In the genomic region with DNA sequence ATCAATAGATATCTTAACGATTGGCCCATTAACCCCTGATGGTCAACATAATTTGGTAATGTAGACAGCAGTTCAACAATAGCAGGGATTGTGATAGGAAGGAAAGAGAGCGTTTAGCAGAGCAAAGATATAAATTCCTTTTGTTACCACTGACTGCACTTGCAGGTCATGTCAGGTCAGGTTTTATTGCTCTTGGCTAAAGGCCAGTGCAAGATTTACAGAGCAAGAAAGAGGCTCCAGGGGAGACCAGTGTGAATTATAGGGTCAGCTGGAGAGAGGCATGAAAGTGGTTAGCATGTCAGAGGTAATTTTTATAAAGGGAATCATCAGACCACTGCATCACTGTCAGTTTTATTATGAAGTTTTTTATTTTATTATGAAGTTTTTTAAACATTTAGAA, we compare ENCODE assay signal across 10 cellular contexts.
A peak's percentile ranks its signal among the peaks of the same experiment; 100 is the strongest.
DNase-seq lines count a peak whose midpoint lies in the region; FAIRE-seq and TF ChIP-seq lines count a peak whose summit lies in the region.
"Had no signal": no experiment of that assay in that cellular context is flagged by ENCODE, and none has a peak within 500 bp of the region (broad histone marks: within the 10 kb centered on the region; RNA-seq: fewer than 3 reads in every experiment).

No MANE protein-coding gene starts in this region.

- no peak for TF ChIP-seq EP300 in transverse colon (IDR thresholded peaks at IDR 0.05; ENCODE audit: low read depth)

- no peaks in the 10 kb centered on the region for H3K4me1 ChIP-seq in transverse colon

- no peak for FAIRE-seq in GM12891 (lab: Jason Lieb, UNC)

- no peak overlapping the region for H3K4me3 ChIP-seq in epithelial cell of esophagus (ENCODE audit: low read length)
- no peak overlapping the region for H3K4me3 ChIP-seq in transverse colon

- no peak overlapping the region for H3K27ac ChIP-seq in transverse colon

- TF ChIP-seq CTCF in epithelial cell of esophagus (IDR thresholded peaks at IDR 0.05; ENCODE audit: insufficient read depth, low read depth, low read length, missing control alignments) (no peak), transverse colon (IDR thresholded peaks at IDR 0.05) (no peak)

- H3K9me3 ChIP-seq in transverse colon, result no peaks in the 10 kb centered on the region

- TF ChIP-seq POLR2A in transverse colon (IDR thresholded peaks at IDR 0.05) (no peak), GM12891 (IDR thresholded peaks at IDR 0.05; ENCODE audit: low read depth, low read length) (no peak)

- in situ Hi-C loops in transverse colon (cut with MboI; ENCODE audit: low pct_ligation_motif_present in 1 of 4, low pct_unique_long_range_greater_than_20kb in 1 of 4, low sequenced_read_pairs in 3 of 4), result no loop called here

- intact Hi-C loops in transverse colon (cut with DNase I; ENCODE audit: low total_unique reads), result no loop called here

- DNase-seq in NCI-H82 (lab: John Stamatoyannopoulos, UW) (peak; percentile 43), NCI-H82 treated with DMSO at 0.1 percent for 48 hours (lab: John Stamatoyannopoulos, UW; ENCODE audit: unreplicated experiment) (no peak), NCI-H69 (lab: John Stamatoyannopoulos, UW) (peak; percentile 65), epithelial cell of esophagus (ENCODE audit: low read depth) (peak; percentile 35), transverse colon (peak; percentile 35), NCI-H1048 (lab: John Stamatoyannopoulos, UW) (no peak), NCI-H446 treated with DMSO at 0.1 percent for 48 hours (lab: John Stamatoyannopoulos, UW) (no peak), GM12891 (ENCODE audit: insufficient read length, low spot score) (no peak)
- DNase-seq: immature natural killer cell; stimulated activated CD8-positive, alpha-beta memory T cell treated with anti-CD3 and anti-CD28 coated beads, Interleukin-4, amount 100 ng/mL, for 48 hours had no signal

- no peaks in the 10 kb centered on the region for H3K36me3 ChIP-seq in transverse colon

- no peaks in the 10 kb centered on the region for H3K27me3 ChIP-seq in transverse colon

- 0 to 5% methylated on average over 2 of the region's 2 CpGs for WGBS in transverse colon (ENCODE audit: low coverage in 1 of 2), 2 donors

TF ChIP-seq in GM12891, 5 proteins besides CTCF, POLR2A, EP300 and RAD21:
- TF ChIP-seq SPI1 (IDR thresholded peaks at IDR 0.05; ENCODE audit: low read depth, low read length) (no peak), POU2F2 (IDR thresholded peaks at IDR 0.05; ENCODE audit: low read depth, low read length) (no peak), TAF1 (IDR thresholded peaks at IDR 0.05; ENCODE audit: low read depth, low read length) (no peak), POLR2AphosphoS5 (IDR thresholded peaks at IDR 0.05; ENCODE audit: low read depth, low read length) (no peak), PAX5 (IDR thresholded peaks at IDR 0.05; ENCODE audit: insufficient read depth, low read length, severe bottlenecking) (no peak)

Comparison
In these comparisons a context has a peak if more than half of its experiments do, and no peak if none do; other contexts are left out.
1. DNase-seq: peak in NCI-H82 (single experiment), NCI-H69 (single experiment), epithelial cell of esophagus (single experiment) and transverse colon (single experiment); none in NCI-H82 treated with DMSO at 0.1 percent for 48 hours (single experiment), NCI-H1048 (single experiment), NCI-H446 treated with DMSO at 0.1 percent for 48 hours (single experiment) and GM12891 (single experiment).